In the genomic region with DNA sequence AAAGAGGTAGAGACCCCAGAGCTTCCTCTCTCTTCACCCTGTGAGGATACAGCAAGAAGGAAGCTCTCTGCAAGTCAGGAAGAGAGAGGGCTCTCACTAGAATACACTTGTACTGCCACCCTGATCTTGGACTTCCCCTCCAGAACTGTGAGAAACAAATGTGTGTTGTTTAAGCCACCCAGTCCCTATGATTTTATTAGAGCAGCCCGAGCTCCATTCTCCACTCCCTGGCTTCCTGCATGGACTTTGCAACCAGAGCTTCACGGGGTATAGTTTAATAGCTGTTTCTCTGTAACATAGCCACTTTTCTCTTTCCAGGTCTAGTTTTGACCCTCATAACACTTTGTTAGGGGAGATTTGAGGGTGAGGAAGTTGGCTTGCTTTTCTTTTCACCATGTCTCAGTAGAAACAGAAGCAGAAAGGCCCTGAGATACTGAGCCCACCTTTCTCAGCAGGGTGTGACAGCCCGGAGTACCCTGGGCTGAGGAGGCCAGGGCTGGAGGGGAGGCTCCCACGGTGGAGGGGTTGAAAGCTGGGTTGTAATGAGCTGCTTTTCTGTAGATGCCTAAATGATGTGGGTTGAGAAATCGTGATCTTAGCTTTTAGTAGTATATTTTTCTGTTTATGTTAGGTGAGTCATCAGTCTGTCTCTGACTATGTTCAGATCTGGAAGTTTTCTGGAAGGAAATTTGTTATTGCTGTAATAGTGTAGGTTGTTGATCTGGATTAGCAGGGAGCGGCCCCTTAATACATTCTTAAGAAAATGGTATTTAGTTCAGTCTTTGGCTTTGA, we compare ENCODE assay signal across 1 cellular context.
TF ChIP-seq lines count a peak whose summit lies in the region.

No MANE protein-coding gene starts in this region.

TF ChIP-seq in HepG2, 621 proteins besides CTCF, POLR2A, EP300 and RAD21 (continued from another document):
- 0 out of 2 replicates have a peak, but pooled peaks have one; percentile 13 for TF ChIP-seq ARID2 (CRISPR knock-in tag; IDR thresholded peaks at IDR 0.05; ENCODE audit: borderline replicate concordance)
- peak; percentile 17; the same call in 1 of the 2 replicates for TF ChIP-seq KLF6 (CRISPR knock-in tag; IDR thresholded peaks at IDR 0.05)
- no peak for TF ChIP-seq ZNF660 (CRISPR knock-in tag; IDR thresholded peaks at IDR 0.05; ENCODE audit: borderline replicate concordance, low read depth)
- peak; percentile 16; the same call in 1 of the 2 replicates for TF ChIP-seq POLR2AphosphoS5 (IDR thresholded peaks at IDR 0.05; ENCODE audit: low read depth, low read length)
- TF ChIP-seq, protein P1, sequence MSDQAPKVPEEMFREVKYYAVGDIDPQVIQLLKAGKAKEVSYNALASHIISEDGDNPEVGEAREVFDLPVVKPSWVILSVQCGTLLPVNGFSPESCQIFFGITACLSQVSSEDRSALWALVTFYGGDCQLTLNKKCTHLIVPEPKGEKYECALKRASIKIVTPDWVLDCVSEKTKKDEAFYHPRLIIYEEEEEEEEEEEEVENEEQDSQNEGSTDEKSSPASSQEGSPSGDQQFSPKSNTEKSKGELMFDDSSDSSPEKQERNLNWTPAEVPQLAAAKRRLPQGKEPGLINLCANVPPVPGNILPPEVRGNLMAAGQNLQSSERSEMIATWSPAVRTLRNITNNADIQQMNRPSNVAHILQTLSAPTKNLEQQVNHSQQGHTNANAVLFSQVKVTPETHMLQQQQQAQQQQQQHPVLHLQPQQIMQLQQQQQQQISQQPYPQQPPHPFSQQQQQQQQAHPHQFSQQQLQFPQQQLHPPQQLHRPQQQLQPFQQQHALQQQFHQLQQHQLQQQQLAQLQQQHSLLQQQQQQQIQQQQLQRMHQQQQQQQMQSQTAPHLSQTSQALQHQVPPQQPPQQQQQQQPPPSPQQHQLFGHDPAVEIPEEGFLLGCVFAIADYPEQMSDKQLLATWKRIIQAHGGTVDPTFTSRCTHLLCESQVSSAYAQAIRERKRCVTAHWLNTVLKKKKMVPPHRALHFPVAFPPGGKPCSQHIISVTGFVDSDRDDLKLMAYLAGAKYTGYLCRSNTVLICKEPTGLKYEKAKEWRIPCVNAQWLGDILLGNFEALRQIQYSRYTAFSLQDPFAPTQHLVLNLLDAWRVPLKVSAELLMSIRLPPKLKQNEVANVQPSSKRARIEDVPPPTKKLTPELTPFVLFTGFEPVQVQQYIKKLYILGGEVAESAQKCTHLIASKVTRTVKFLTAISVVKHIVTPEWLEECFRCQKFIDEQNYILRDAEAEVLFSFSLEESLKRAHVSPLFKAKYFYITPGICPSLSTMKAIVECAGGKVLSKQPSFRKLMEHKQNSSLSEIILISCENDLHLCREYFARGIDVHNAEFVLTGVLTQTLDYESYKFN (CRISPR knock-in tag; conservative IDR thresholded peaks at IDR 0.05), result peak; percentile 56; the same call in 1 of the 2 replicates
- TF ChIP-seq, protein P2, sequence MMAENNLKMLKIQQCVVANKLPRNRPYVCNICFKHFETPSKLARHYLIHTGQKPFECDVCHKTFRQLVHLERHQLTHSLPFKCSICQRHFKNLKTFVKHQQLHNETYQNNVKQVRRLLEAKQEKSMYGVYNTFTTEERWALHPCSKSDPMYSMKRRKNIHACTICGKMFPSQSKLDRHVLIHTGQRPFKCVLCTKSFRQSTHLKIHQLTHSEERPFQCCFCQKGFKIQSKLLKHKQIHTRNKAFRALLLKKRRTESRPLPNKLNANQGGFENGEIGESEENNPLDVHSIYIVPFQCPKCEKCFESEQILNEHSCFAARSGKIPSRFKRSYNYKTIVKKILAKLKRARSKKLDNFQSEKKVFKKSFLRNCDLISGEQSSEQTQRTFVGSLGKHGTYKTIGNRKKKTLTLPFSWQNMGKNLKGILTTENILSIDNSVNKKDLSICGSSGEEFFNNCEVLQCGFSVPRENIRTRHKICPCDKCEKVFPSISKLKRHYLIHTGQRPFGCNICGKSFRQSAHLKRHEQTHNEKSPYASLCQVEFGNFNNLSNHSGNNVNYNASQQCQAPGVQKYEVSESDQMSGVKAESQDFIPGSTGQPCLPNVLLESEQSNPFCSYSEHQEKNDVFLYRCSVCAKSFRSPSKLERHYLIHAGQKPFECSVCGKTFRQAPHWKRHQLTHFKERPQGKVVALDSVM (CRISPR knock-in tag; IDR thresholded peaks at IDR 0.05), result peak; percentile 70
- TF ChIP-seq KDM5B (CRISPR knock-in tag; IDR thresholded peaks at IDR 0.05; ENCODE audit: borderline replicate concordance), result no peak
- TF ChIP-seq, protein P3, sequence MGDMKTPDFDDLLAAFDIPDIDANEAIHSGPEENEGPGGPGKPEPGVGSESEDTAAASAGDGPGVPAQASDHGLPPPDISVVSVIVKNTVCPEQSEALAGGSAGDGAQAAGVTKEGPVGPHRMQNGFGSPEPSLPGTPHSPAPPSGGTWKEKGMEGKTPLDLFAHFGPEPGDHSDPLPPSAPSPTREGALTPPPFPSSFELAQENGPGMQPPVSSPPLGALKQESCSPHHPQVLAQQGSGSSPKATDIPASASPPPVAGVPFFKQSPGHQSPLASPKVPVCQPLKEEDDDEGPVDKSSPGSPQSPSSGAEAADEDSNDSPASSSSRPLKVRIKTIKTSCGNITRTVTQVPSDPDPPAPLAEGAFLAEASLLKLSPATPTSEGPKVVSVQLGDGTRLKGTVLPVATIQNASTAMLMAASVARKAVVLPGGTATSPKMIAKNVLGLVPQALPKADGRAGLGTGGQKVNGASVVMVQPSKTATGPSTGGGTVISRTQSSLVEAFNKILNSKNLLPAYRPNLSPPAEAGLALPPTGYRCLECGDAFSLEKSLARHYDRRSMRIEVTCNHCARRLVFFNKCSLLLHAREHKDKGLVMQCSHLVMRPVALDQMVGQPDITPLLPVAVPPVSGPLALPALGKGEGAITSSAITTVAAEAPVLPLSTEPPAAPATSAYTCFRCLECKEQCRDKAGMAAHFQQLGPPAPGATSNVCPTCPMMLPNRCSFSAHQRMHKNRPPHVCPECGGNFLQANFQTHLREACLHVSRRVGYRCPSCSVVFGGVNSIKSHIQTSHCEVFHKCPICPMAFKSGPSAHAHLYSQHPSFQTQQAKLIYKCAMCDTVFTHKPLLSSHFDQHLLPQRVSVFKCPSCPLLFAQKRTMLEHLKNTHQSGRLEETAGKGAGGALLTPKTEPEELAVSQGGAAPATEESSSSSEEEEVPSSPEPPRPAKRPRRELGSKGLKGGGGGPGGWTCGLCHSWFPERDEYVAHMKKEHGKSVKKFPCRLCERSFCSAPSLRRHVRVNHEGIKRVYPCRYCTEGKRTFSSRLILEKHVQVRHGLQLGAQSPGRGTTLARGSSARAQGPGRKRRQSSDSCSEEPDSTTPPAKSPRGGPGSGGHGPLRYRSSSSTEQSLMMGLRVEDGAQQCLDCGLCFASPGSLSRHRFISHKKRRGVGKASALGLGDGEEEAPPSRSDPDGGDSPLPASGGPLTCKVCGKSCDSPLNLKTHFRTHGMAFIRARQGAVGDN (CRISPR knock-in tag; IDR thresholded peaks at IDR 0.05), result peak; percentile 48
- 0 out of 2 replicates have a peak, but pooled peaks have one; percentile 31 for TF ChIP-seq POLR2G (IDR thresholded peaks at IDR 0.05; ENCODE audit: low read depth, low read length)
- peak; percentile 65 for TF ChIP-seq HNF4A (CRISPR knock-in tag; IDR thresholded peaks at IDR 0.05)
- TF ChIP-seq POGZ (CRISPR knock-in tag; IDR thresholded peaks at IDR 0.05), result peak; percentile 7; the same call in 1 of the 2 replicates
- no peak for TF ChIP-seq FOXO1 (CRISPR knock-in tag; IDR thresholded peaks at IDR 0.05)
- TF ChIP-seq MED1 (CRISPR knock-in tag; IDR thresholded peaks at IDR 0.05), result peak; percentile 11; the same call in 1 of the 2 replicates
- 0 out of 2 replicates have a peak, but pooled peaks have one; percentile 17 for TF ChIP-seq GATAD2A (CRISPR knock-in tag; IDR thresholded peaks at IDR 0.05)
- 0 out of 2 replicates have a peak, but pooled peaks have one; percentile 12 for TF ChIP-seq HNF4G (IDR thresholded peaks at IDR 0.05; ENCODE audit: borderline replicate concordance, low read depth, low read length)
- no peak for TF ChIP-seq HNF4G (CRISPR knock-in tag; IDR thresholded peaks at IDR 0.05; ENCODE audit: borderline replicate concordance, low read depth)
TF ChIP-seq in HepG2: peak in this region for 21.
